Comparison of ENCODE assay signal across 11 cellular contexts in the genomic region with DNA sequence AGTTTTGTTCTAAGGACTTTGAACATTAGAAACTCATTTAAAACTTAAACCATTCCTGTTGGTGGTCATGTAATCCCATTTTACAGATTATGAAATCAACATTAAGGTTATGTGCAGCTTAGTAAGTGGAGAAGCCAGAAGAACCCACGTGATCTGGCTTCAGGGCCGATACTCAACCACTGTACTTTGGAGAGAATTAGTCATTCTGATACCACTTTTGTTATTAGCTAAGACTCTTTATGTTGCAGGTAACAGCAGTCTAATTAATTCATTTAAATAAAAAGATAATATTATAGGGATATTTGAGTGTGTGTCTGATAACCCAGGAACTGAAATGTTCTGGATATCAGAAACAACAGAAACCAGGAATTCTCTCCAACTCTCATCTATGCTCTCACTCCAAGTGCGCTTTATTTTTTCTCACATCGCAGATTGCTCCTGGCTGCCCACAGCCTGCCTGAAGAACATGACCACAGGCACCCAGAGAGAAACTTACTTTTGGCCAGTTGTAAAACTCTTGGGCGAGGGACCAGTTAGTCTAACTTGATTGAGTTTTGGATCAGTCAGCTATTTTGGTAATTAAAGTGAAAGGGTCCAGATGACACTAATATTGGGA. TPM values are rescaled to one million over a fixed set of nuclear protein-coding genes. Genes with fewer than 3 reads are reported as not detected.
DNase-seq lines count a peak whose midpoint lies in the region; ATAC-seq, FAIRE-seq and TF ChIP-seq lines count a peak whose summit lies in the region.
"Had no signal": no experiment of that assay in that cellular context is flagged by ENCODE, and none has a peak within 500 bp of the region (broad histone marks: within the 10 kb centered on the region; RNA-seq: fewer than 3 reads in every experiment).

No MANE protein-coding gene starts in this region.

- 99% methylated on average over 5 of the region's 5 CpGs for WGBS in HepG2 (ENCODE audit: low lambda C conversion rate)
- WGBS in right lobe of liver (ENCODE audit: insufficient coverage, low coverage, low lambda C conversion rate, missing lambda C conversion rate) = 84% methylated on average over 5 of the region's 5 CpGs
- 92 to 100% methylated on average over 2 to 5 of the region's 5 CpGs for WGBS in endodermal cell (ENCODE audit: insufficient coverage in 1 of 2, insufficient read length in 1 of 2), 2 experiments

- H3K4me3 Mint-ChIP-seq in CD14-positive monocyte = no peak overlapping the region
- no peak overlapping the region for H3K4me3 Mint-ChIP-seq in endodermal cell

- TF ChIP-seq CTCF in HepG2 (CRISPR knock-in tag; IDR thresholded peaks at IDR 0.05) = no peak
- no peak for TF ChIP-seq CTCF in right lobe of liver (IDR thresholded peaks at IDR 0.05)
- TF ChIP-seq CTCF in OCI-LY3 (IDR thresholded peaks at IDR 0.05; ENCODE audit: low read depth, low read length) = no peak
- no peak for TF ChIP-seq CTCF in CD14-positive monocyte (IDR thresholded peaks at IDR 0.05)
- TF ChIP-seq CTCF in endodermal cell (conservative IDR thresholded peaks at IDR 0.05) = no peak

- no peak for DNase-seq in HepG2 (ENCODE audit: low spot score)
- no peak for DNase-seq in right lobe of liver
- DNase-seq in DMS53 (lab: John Stamatoyannopoulos, UW) = no peak
- DNase-seq in CD14-positive monocyte (ENCODE audit: low spot score) = no peak
- no peak for DNase-seq in endodermal cell
- DNase-seq in SKM-1 treated with dmso at 0.1 percent for 144 hours (lab: John Stamatoyannopoulos, UW; ENCODE audit: unreplicated experiment) = no peak
- DNase-seq: activated gamma-delta T cell treated with Interleukin-2 at 50 U/mL for 16 hours; psoas muscle; stimulated activated naive CD4-positive, alpha-beta T cell treated with Interleukin-2 at 50 U/mL for 16 hours had no signal

- H4K20me1 ChIP-seq in HepG2 (ENCODE audit: insufficient read depth, low read length) (peaks cover 16% of the 10 kb centered on the region; the same call in 1 of the 2 replicates), OCI-LY3 (ENCODE audit: insufficient read depth, low read length) (peaks cover 90% of the 10 kb centered on the region)

- no peak overlapping the region for H3K4me3 ChIP-seq in HepG2 (replicated peaks in 1 of 3; ENCODE audit: insufficient read depth in 1 of 3, low read depth in 2 of 3, low read length in 3 of 3)
- H3K4me3 ChIP-seq in right lobe of liver = no peak overlapping the region
- H3K4me3 ChIP-seq in OCI-LY3 (ENCODE audit: low read length) = peak overlapping the region; percentile 49
- H3K4me3 ChIP-seq in endodermal cell (ENCODE audit: low read length) = no peak overlapping the region
- H3K4me3 ChIP-seq: psoas muscle had no signal

- H3K4me1 Mint-ChIP-seq in CD14-positive monocyte (peaks cover 41% of the 10 kb centered on the region), endodermal cell (peaks cover 6% of the 10 kb centered on the region)

- TF ChIP-seq EP300 in HepG2 (IDR thresholded peaks at IDR 0.05; ENCODE audit: low read depth in 2 of 2, low read length in 2 of 2) (no peak), HepG2 (CRISPR knock-in tag; IDR thresholded peaks at IDR 0.05; ENCODE audit: borderline replicate concordance) (no peak)

- H2AFZ ChIP-seq in HepG2 (ENCODE audit: low read length) (no peak overlapping the region), OCI-LY3 (ENCODE audit: low read depth, low read length) (no peak overlapping the region)

- CTCF ChIA-PET in HepG2 (lab: Yijun Ruan, JAX; ENCODE audit: low intra/inter-chr PET ratio, low total read pairs) = no interaction called here

- no peaks in the 10 kb centered on the region for H3K9me3 ChIP-seq in HepG2 (ENCODE audit: low read length)
- H3K9me3 ChIP-seq in right lobe of liver = no peaks in the 10 kb centered on the region
- H3K9me3 ChIP-seq in OCI-LY3 (ENCODE audit: insufficient read depth, low read length) = no peaks in the 10 kb centered on the region
- no peaks in the 10 kb centered on the region for H3K9me3 ChIP-seq in endodermal cell (ENCODE audit: control insufficient read depth, low read length)
- H3K9me3 ChIP-seq: psoas muscle had no signal

- in situ Hi-C loops in HepG2 (cut with HindIII; ENCODE audit: extremely low pct_ligation_motif_present, low pct_unique_long_range_greater_than_20kb) = no loop called here

- H3K4me1 ChIP-seq in HepG2 (ENCODE audit: insufficient read depth, low read length) (no peaks in the 10 kb centered on the region), right lobe of liver (no peaks in the 10 kb centered on the region), OCI-LY3 (ENCODE audit: low read length) (peaks cover 35% of the 10 kb centered on the region), endodermal cell (ENCODE audit: control insufficient read depth, insufficient read depth, low read length) (peaks cover 2% of the 10 kb centered on the region)

- peak overlapping the region in 1 of 7 donors; percentile 26 for H3K27ac Mint-ChIP-seq in CD14-positive monocyte
- no peak overlapping the region for H3K27ac Mint-ChIP-seq in endodermal cell

- no peak for FAIRE-seq in HepG2 (lab: Jason Lieb, UNC)

- H3K4me2 ChIP-seq in HepG2 (ENCODE audit: low read depth, low read length) (no peak overlapping the region), OCI-LY3 (ENCODE audit: low read length) (peak overlapping the region; percentile 64)

- H3K9me3 Mint-ChIP-seq in CD14-positive monocyte = no peaks in the 10 kb centered on the region
- no peaks in the 10 kb centered on the region for H3K9me3 Mint-ChIP-seq in endodermal cell

- POLR2A ChIA-PET in HepG2 (lab: Yijun Ruan, JAX) = interaction anchor here (0.8 kb wide), 1 partner anchor 86 kb away, joined by 3 read pairs; a partner anchor contains a TSS

- BruUV-seq in HepG2 (replicated peaks; lab: Mats Ljungman, UMichigan) = no TSS peak

- peaks cover 43% of the 10 kb centered on the region for H3K79me2 ChIP-seq in HepG2 (ENCODE audit: insufficient read depth, low read length)
- H3K79me2 ChIP-seq in OCI-LY3 (ENCODE audit: low read length) = peaks cover 39% of the 10 kb centered on the region

- H3K27me3 ChIP-seq in HepG2 (ENCODE audit: control insufficient read depth in 1 of 2, insufficient read depth in 2 of 2, low read length in 2 of 2) (no peaks in the 10 kb centered on the region), right lobe of liver (no peaks in the 10 kb centered on the region), OCI-LY3 (ENCODE audit: low read depth, low read length) (no peaks in the 10 kb centered on the region), endodermal cell (ENCODE audit: control insufficient read depth, insufficient read depth, low read length, poor library complexity, severe bottlenecking) (no peaks in the 10 kb centered on the region)

- no peak for ATAC-seq in HepG2
- no peak for ATAC-seq in right lobe of liver
- peak; percentile 83 for ATAC-seq in HG02852 (IDR thresholded peaks at IDR 0.05; ENCODE audit: unreplicated experiment)

- TF ChIP-seq RAD21 in HepG2 (CRISPR knock-in tag; IDR thresholded peaks at IDR 0.05) = no peak

- no peak overlapping the region for H3K9ac ChIP-seq in HepG2 (ENCODE audit: insufficient read depth, low read depth, low read length)
- H3K9ac ChIP-seq in OCI-LY3 (ENCODE audit: low read length) = no peak overlapping the region
- no peak overlapping the region for H3K9ac ChIP-seq in endodermal cell (ENCODE audit: extremely low read depth, low read length, poor library complexity, severe bottlenecking)

- intact Hi-C loops in HepG2 (cut with micrococcal nuclease; ENCODE audit: unreplicated experiment) (no loop called here), right lobe of liver (cut with DNase I) (no loop called here), CD14-positive monocyte (cut with micrococcal nuclease) (no loop called here)

- peaks cover 0 to 1% (median 0%) of the 10 kb centered on the region in 3 donors for H3K27me3 Mint-ChIP-seq in CD14-positive monocyte (ENCODE audit: low read depth in 3 of 3)
- no peaks in the 10 kb centered on the region for H3K27me3 Mint-ChIP-seq in endodermal cell (ENCODE audit: insufficient read depth)

- H3K27ac ChIP-seq in HepG2 (ENCODE audit: extremely low read length, insufficient read depth, low read length) (no peak overlapping the region), right lobe of liver (no peak overlapping the region), OCI-LY3 (ENCODE audit: low read length) (no peak overlapping the region), endodermal cell (ENCODE audit: low read depth, low read length) (no peak overlapping the region)
- H3K27ac ChIP-seq: psoas muscle had no signal

- H3K36me3 ChIP-seq in HepG2 (replicated peaks in 1 of 2; ENCODE audit: control insufficient read depth in 1 of 2, insufficient read depth in 2 of 2, low read length in 2 of 2) (peaks cover 0 to 7% of the 10 kb centered on the region in 2 experiments; a peak in 2 of 5 replicates), right lobe of liver (no peaks in the 10 kb centered on the region), OCI-LY3 (replicated peaks; ENCODE audit: low read depth, low read length) (no peaks in the 10 kb centered on the region), endodermal cell (ENCODE audit: control insufficient read depth, insufficient read depth, low read length) (no peaks in the 10 kb centered on the region)

- no peak for TF ChIP-seq POLR2A in HepG2 (IDR thresholded peaks at IDR 0.05; ENCODE audit: insufficient read depth in 1 of 2, low read depth in 2 of 2, low read length in 2 of 2)
- TF ChIP-seq POLR2A in right lobe of liver (IDR thresholded peaks at IDR 0.05) = no peak

- H3K36me3 Mint-ChIP-seq in CD14-positive monocyte (peaks cover 17 to 27% of the 10 kb centered on the region in 2 donors), endodermal cell (ENCODE audit: low read depth) (peaks cover 5% of the 10 kb centered on the region)

RNA-seq across cellular contexts. Expression of a gene that starts 25.2 kb away (rescaled TPM):
- total RNA-seq in HepG2 (2016; rRNA removed; fragmentation: Illumina TruSeq; extraction: Trizol) (61.8 and 82.6 TPM in 2 replicates), right lobe of liver (10 to 100 TPM; 20.8 to 40.4 (median 29.7) TPM), endodermal cell (100 to 1,000 TPM; 112 to 120 TPM)
- 27.8 and 29.8 TPM in 2 replicates for total RNA-seq in HepG2 (2016; cell fraction: cytosol; rRNA removed; fragmentation: Illumina TruSeq; extraction: Trizol; ENCODE audit: low read depth)
- total RNA-seq in HepG2 (2016; cell fraction: insoluble cytoplasmic fraction; rRNA removed; fragmentation: Illumina TruSeq; extraction: Trizol) = 56.6 and 91.5 TPM in 2 replicates
- 51.7 and 51.8 TPM in 2 replicates for total RNA-seq in HepG2 (2016; cell fraction: membrane; rRNA removed; fragmentation: Illumina TruSeq; extraction: Trizol)
- total RNA-seq in HepG2 (2016; cell fraction: nucleus; rRNA removed; fragmentation: Illumina TruSeq; extraction: Trizol) = 40.2 and 43.9 TPM in 2 replicates
- polyA plus RNA-seq in HepG2 (2011; rRNA removed) (55.4 and 56.2 TPM in 2 replicates), CD14-positive monocyte (10 to 100 TPM; 31.3 to 34.6 TPM)
- 25.3 and 41.0 TPM in 2 replicates for polyA plus RNA-seq in HepG2 (2011; cell fraction: cytosol; rRNA removed)
- 24.4 and 30.9 TPM in 2 replicates for polyA plus RNA-seq in HepG2 (2011; cell fraction: nucleus; rRNA removed)
- polyA plus RNA-seq in HepG2 (2012) = 65.9 and 73.0 TPM in 2 replicates
- polyA plus RNA-seq in HepG2 (2016; cell fraction: cytosol; fragmentation: Illumina TruSeq; extraction: Trizol; ENCODE audit: low read depth) = 40.2 and 48.2 TPM in 2 replicates
- 112 and 129 TPM in 2 replicates for polyA plus RNA-seq in HepG2 (2016; cell fraction: insoluble cytoplasmic fraction; fragmentation: Illumina TruSeq; extraction: Trizol; ENCODE audit: low read depth)
- 57.7 and 60.5 TPM in 2 replicates for polyA plus RNA-seq in HepG2 (2016; cell fraction: membrane; fragmentation: Illumina TruSeq; extraction: Trizol; ENCODE audit: low read depth)
- 73.6 and 78.6 TPM in 2 replicates for polyA plus RNA-seq in HepG2 (2016; cell fraction: nucleus; fragmentation: Illumina TruSeq; extraction: Trizol; ENCODE audit: insufficient read depth, low read depth)
- 26.6 and 37.3 TPM in 2 replicates for polyA minus RNA-seq in HepG2 (2011; rRNA and poly(A)+ RNA removed; ENCODE audit: low replicate concordance)
- polyA minus RNA-seq in HepG2 (2011; cell fraction: cytosol; rRNA and poly(A)+ RNA removed) = 24.6 and 36.0 TPM in 2 replicates
- 47.8 and 70.1 TPM in 2 replicates for polyA minus RNA-seq in HepG2 (2011; cell fraction: nucleus; rRNA and poly(A)+ RNA removed)
- 156 TPM for polyA plus RNA-seq in endodermal cell (2013, experiment 1 of 2)
- polyA plus RNA-seq in endodermal cell (2013, experiment 2 of 2) = 143 TPM
